8 cellular contexts compared by ENCODE assay signal in the genomic region with DNA sequence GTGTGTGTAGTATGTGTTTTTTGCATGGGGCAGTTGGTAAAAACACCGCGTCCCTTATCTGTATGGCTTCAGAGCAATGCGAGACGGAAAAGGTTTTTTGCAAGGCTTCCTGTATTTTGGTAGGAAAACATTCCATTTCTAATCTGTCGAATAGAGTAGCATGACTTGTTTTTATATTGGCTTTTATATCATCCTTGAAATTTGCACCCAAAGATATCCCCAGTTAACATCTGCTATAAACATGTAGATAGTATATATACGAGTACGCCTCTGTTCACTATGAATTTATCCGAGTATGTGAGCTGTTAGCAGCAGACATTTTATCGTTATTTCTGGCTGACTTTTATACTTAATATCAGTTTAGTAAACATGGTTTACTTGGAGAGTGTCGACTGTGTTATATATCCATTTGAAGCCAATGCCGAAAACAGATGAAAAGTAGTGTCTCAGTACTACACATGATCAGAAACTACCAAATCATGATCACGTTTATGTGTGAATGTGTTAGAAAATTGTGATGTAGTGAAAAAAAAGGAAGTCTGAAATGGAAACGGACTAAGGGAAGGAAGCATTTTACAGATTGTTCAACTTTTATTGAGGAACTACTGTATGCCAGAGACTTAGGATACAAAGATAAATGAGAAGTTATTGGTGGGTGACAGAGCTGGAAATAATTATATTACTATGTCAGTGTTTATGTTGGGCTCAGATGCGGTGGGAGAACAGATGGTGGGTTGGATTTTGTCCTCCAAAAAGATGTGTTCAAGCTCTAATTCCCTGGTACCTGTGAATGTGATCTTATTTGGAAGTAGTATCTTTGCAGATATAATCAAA. TPM values are rescaled to one million over a fixed set of nuclear protein-coding genes. Genes with fewer than 3 reads are reported as not detected.
DNase-seq lines count a peak whose midpoint lies in the region; ATAC-seq and TF ChIP-seq lines count a peak whose summit lies in the region.

No MANE protein-coding gene starts in this region.

- peaks cover 71% of the 10 kb centered on the region for H3K4me1 ChIP-seq in PC-9 (replicated peaks; ENCODE audit: insufficient read depth)
- peaks cover 63% of the 10 kb centered on the region for H3K4me1 ChIP-seq in skeletal muscle satellite cell (ENCODE audit: control insufficient read depth, insufficient read depth, low read length)

- no TSS peak for BruUV-seq in PC-9 (replicated peaks; lab: Mats Ljungman, UMichigan)

- intact Hi-C loops in PC-9 (cut with micrococcal nuclease; ENCODE audit: unreplicated experiment): loop anchor here (2.0 to 5.0 kb wide), 6 partner anchors 13 to 1079 kb away; partner anchors contain the start of gene DNAJC6

- H3F3A ChIP-seq in PC-9 (ENCODE audit: insufficient read depth, low read depth): peaks cover 34% of the 10 kb centered on the region

- H4K20me1 ChIP-seq in PC-9 (ENCODE audit: insufficient read depth): no peaks in the 10 kb centered on the region

- peaks cover 8% of the 10 kb centered on the region for H3K36me3 Mint-ChIP-seq in effector memory CD8-positive, alpha-beta T cell (ENCODE audit: insufficient read depth)

- H3K4me2 ChIP-seq in PC-9: peak overlapping the region; percentile 85
- H3K4me2 ChIP-seq in skeletal muscle satellite cell (ENCODE audit: low read length): peak overlapping the region; percentile 85

- POLR2A ChIA-PET in PC-9 (lab: Charles Lee; ENCODE audit: unreplicated experiment): interaction anchor here (0.8 kb wide), 1 partner anchor 13 kb away, joined by 8 read pairs; no protein-coding TSS in a partner anchor

- no peak overlapping the region for H3K4me3 Mint-ChIP-seq in effector memory CD8-positive, alpha-beta T cell

- H3K27ac ChIP-seq in PC-9: peak overlapping the region; percentile 90

- H2AFZ ChIP-seq in PC-9: peak overlapping the region; percentile 61; the same call in 1 of the 2 replicates

- no peaks in the 10 kb centered on the region for H3K9me3 Mint-ChIP-seq in effector memory CD8-positive, alpha-beta T cell

- H3K9me3 ChIP-seq in PC-9 (ENCODE audit: insufficient read depth, low read depth): no peaks in the 10 kb centered on the region
- no peaks in the 10 kb centered on the region for H3K9me3 ChIP-seq in skeletal muscle satellite cell (replicated peaks; ENCODE audit: low read length)

- H3K36me3 ChIP-seq in PC-9 (ENCODE audit: low read depth) (peaks cover 19% of the 10 kb centered on the region), skeletal muscle satellite cell (ENCODE audit: insufficient read depth, low read length) (peaks cover 13% of the 10 kb centered on the region)

- H3K79me2 ChIP-seq in PC-9 (ENCODE audit: low read depth): peaks cover 50% of the 10 kb centered on the region

- ATAC-seq in effector memory CD8-positive, alpha-beta T cell (replicated peaks): no peak

- H3K27me3 Mint-ChIP-seq in effector memory CD8-positive, alpha-beta T cell: no peaks in the 10 kb centered on the region

- CTCF ChIA-PET in PC-9 (lab: Charles Lee): interaction anchor here (0.8 kb wide), 2 partner anchors 15 to 38 kb away, joined by 3 read pairs; no protein-coding TSS in a partner anchor

- H3K27ac Mint-ChIP-seq in effector memory CD8-positive, alpha-beta T cell: no peak overlapping the region

- TF ChIP-seq CTCF in GM20000 (IDR thresholded peaks at IDR 0.05; ENCODE audit: extremely low read depth, missing control alignments) (no peak), PC-9 (conservative IDR thresholded peaks at IDR 0.05) (no peak), fibroblast of mammary gland (conservative IDR thresholded peaks at IDR 0.05; ENCODE audit: control insufficient read depth, insufficient read depth, low read depth, low read length) (no peak)

- no peaks in the 10 kb centered on the region for H3K9me2 ChIP-seq in PC-9 (ENCODE audit: insufficient read depth)

- H3K9ac ChIP-seq in skeletal muscle satellite cell (ENCODE audit: low read depth, low read length): peak overlapping the region; percentile 100

- no peaks in the 10 kb centered on the region for H3K27me3 ChIP-seq in PC-9 (ENCODE audit: insufficient read depth, low read depth)
- H3K27me3 ChIP-seq in skeletal muscle satellite cell (ENCODE audit: control insufficient read depth, insufficient read depth, low read length): no peaks in the 10 kb centered on the region

- H3K4me3 ChIP-seq in PC-9 (peak overlapping the region; percentile 69), fibroblast of mammary gland (ENCODE audit: control insufficient read depth, low read depth, low read length) (peak overlapping the region; percentile 93), skeletal muscle satellite cell (ENCODE audit: low read length) (peak overlapping the region; percentile 74)

- DNase-seq in GM20000 (ENCODE audit: low spot score) (peak; percentile 8), PC-9 (no peak), fibroblast of mammary gland (ENCODE audit: low read depth) (peak; percentile 11), 8988T (no peak), NCI-H1436 (lab: John Stamatoyannopoulos, UW) (no peak), NCI-H226 (no peak)
- no peak for DNase-seq in effector memory CD8-positive, alpha-beta T cell

- H3K4me1 Mint-ChIP-seq in effector memory CD8-positive, alpha-beta T cell (ENCODE audit: low read depth in 2 of 2): peaks cover 9 to 12% of the 10 kb centered on the region in 2 donors

RNA-seq across cellular contexts. Expression of gene LEPR, which starts 1.1 kb away (rescaled TPM):
- 20.6 and 34.8 TPM in 2 replicates for total RNA-seq in PC-9 (2021)
- total RNA-seq in skeletal muscle satellite cell (2012; rRNA removed): 6.8 and 9.4 TPM in 2 replicates

RNA-seq across cellular contexts. Expression of gene LEPROT, which starts 1.1 kb away (rescaled TPM):
- 80.1 and 113 TPM in 2 replicates for total RNA-seq in PC-9 (2021)
- 34.7 and 43.9 TPM in 2 replicates for total RNA-seq in skeletal muscle satellite cell (2012; rRNA removed)

Comparison
In these comparisons a context has a peak if more than half of its experiments do, and no peak if none do; other contexts are left out.
1. DNase-seq: peak in GM20000 (single experiment) and fibroblast of mammary gland (single experiment); none in PC-9 (0 of 2), 8988T (single experiment), effector memory CD8-positive, alpha-beta T cell (0 of 3), NCI-H1436 (single experiment) and NCI-H226 (single experiment).
2. Peak in every context shown above with its lines, with median percentiles within 50 percentile points of each other: H3K4me3 ChIP-seq.